14 cellular contexts compared by ENCODE assay signal in genomic region chr22:49348631-49349030, GRCh38.
"Had no signal": no experiment of that assay in that cellular context is flagged by ENCODE, and none has a peak within 500 bp of the region (broad histone marks: within the 10 kb centered on the region; RNA-seq: fewer than 3 reads in every experiment).

No MANE protein-coding gene starts in this region.

- H3K27me3 ChIP-seq: foreskin keratinocyte, hepatocyte, testis, tibial nerve had no signal

- DNase-seq: erythroblast; foreskin keratinocyte; kidney glomerular epithelial cell; naive B cell; stimulated activated CD4-positive, alpha-beta T cell treated with anti-CD3 and anti-CD28 coated beads, Interleukin-2, amount 100 ng/mL, for 24 hours; stimulated activated CD4-positive, alpha-beta T cell treated with anti-CD3 and anti-CD28 coated beads, Interleukin-4, amount 100 ng/mL, for 4 hours; stimulated activated naive B cell treated with anti-CD40 and anti-IgM and Interleukin-4, amounts not matched to agents 10 μg/mL and 1 μg/mL and 100 μg/mL, for 72 hours; stimulated activated naive CD8-positive, alpha-beta T cell treated with anti-CD3 and anti-CD28 coated beads, Interleukin-15, amount 100 ng/mL, for 72 hours; testis had no signal

- H3K36me3 ChIP-seq: tibial nerve had no signal

- H3K4me3 Mint-ChIP-seq: dendritic cell treated with granulocyte-macrophage colony-stimulating factor and Interleukin-4, amounts not matched to agents 40 ng/mL and 50 ng/mL, for 4 days; naive B cell; nephron; stimulated activated naive B cell treated with anti-CD40 and anti-IgM and Interleukin-4, amounts not matched to agents 10 μg/mL and 1 μg/mL and 100 μg/mL, for 72 hours; stimulated activated naive CD8-positive, alpha-beta T cell treated with anti-CD3 and anti-CD28 coated beads, Interleukin-15, amount 100 ng/mL, for 72 hours had no signal

- H3K27ac Mint-ChIP-seq: dendritic cell treated with granulocyte-macrophage colony-stimulating factor and Interleukin-4, amounts not matched to agents 40 ng/mL and 50 ng/mL, for 4 days; nephron; stimulated activated naive B cell treated with anti-CD40 and anti-IgM and Interleukin-4, amounts not matched to agents 10 μg/mL and 1 μg/mL and 100 μg/mL, for 72 hours; stimulated activated naive CD8-positive, alpha-beta T cell treated with anti-CD3 and anti-CD28 coated beads, Interleukin-15, amount 100 ng/mL, for 72 hours had no signal

- H3K36me3 Mint-ChIP-seq: naive B cell; stimulated activated naive B cell treated with anti-CD40 and anti-IgM and Interleukin-4, amounts not matched to agents 10 μg/mL and 1 μg/mL and 100 μg/mL, for 72 hours had no signal

- H3K4me1 ChIP-seq: foreskin keratinocyte, testis, tibial nerve had no signal

- H3K4me3 ChIP-seq: hepatocyte, testis, tibial nerve had no signal

- H3K4me2 ChIP-seq: hepatocyte had no signal

- H3K4me1 Mint-ChIP-seq: stimulated activated naive B cell treated with anti-CD40 and anti-IgM and Interleukin-4, amounts not matched to agents 10 μg/mL and 1 μg/mL and 100 μg/mL, for 72 hours; stimulated activated naive CD8-positive, alpha-beta T cell treated with anti-CD3 and anti-CD28 coated beads, Interleukin-15, amount 100 ng/mL, for 72 hours had no signal

- H3K9me3 Mint-ChIP-seq: dendritic cell treated with granulocyte-macrophage colony-stimulating factor and Interleukin-4, amounts not matched to agents 40 ng/mL and 50 ng/mL, for 4 days; stimulated activated naive B cell treated with anti-CD40 and anti-IgM and Interleukin-4, amounts not matched to agents 10 μg/mL and 1 μg/mL and 100 μg/mL, for 72 hours; stimulated activated naive CD8-positive, alpha-beta T cell treated with anti-CD3 and anti-CD28 coated beads, Interleukin-15, amount 100 ng/mL, for 72 hours had no signal

- ATAC-seq: foreskin keratinocyte; sciatic nerve; stimulated activated naive B cell treated with anti-CD40 and anti-IgM and Interleukin-4, amounts not matched to agents 10 μg/mL and 1 μg/mL and 100 μg/mL, for 72 hours; stimulated activated naive CD8-positive, alpha-beta T cell treated with anti-CD3 and anti-CD28 coated beads, Interleukin-15, amount 100 ng/mL, for 72 hours had no signal

- H3K9me3 ChIP-seq: testis, tibial nerve had no signal

- H3K27ac ChIP-seq: foreskin keratinocyte, hepatocyte, testis, tibial nerve had no signal

- H3K79me2 ChIP-seq: hepatocyte had no signal
